In the genomic region with DNA sequence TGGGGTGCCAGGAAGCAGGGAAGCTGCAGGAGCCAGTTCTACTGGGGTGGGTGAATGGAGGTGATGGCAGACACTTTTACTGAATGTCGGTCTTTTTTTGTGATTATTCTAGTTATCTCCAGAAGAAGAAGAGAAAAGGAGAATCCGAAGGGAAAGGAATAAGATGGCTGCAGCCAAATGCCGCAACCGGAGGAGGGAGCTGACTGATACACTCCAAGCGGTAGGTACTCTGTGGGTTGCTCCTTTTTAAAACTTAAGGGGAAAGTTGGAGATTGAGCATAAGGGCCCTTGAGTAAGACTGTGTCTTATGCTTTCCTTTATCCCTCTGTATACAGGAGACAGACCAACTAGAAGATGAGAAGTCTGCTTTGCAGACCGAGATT, we compare ENCODE assay signal across 1 cellular context.
TF ChIP-seq lines count a peak whose summit lies in the region.

No MANE protein-coding gene starts in this region.

TF ChIP-seq in HepG2, 621 proteins besides CTCF, POLR2A, EP300 and RAD21 (continued from another document):
- TF ChIP-seq, protein P1, sequence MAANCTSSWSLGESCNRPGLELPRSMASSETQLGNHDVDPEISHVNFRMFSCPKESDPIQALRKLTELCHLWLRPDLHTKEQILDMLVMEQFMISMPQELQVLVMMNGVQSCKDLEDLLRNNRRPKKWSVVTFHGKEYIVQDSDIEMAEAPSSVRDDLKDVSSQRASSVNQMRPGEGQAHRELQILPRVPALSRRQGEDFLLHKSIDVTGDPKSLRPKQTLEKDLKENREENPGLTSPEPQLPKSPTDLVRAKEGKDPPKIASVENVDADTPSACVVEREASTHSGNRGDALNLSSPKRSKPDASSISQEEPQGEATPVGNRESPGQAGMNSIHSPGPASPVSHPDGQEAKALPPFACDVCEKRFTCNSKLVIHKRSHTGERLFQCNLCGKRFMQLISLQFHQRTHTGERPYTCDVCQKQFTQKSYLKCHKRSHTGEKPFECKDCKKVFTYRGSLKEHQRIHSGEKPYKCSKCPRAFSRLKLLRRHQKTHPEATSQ (CRISPR knock-in tag; IDR thresholded peaks at IDR 0.05; ENCODE audit: borderline replicate concordance): no peak
- TF ChIP-seq RFXAP (CRISPR knock-in tag; IDR thresholded peaks at IDR 0.05; ENCODE audit: borderline replicate concordance) (no peak), CBX5 (CRISPR knock-in tag; IDR thresholded peaks at IDR 0.05; ENCODE audit: borderline replicate concordance) (no peak), ZNF660 (CRISPR knock-in tag; IDR thresholded peaks at IDR 0.05; ENCODE audit: borderline replicate concordance, low read depth) (no peak), ZBTB8A (CRISPR knock-in tag; IDR thresholded peaks at IDR 0.05; ENCODE audit: borderline replicate concordance, low read depth) (no peak), MIER2 (CRISPR knock-in tag; IDR thresholded peaks at IDR 0.05) (no peak), U2AF2 (IDR thresholded peaks at IDR 0.05; ENCODE audit: low read depth, low read length) (no peak), STAT5B (CRISPR knock-in tag; IDR thresholded peaks at IDR 0.05) (no peak), SRSF4 (IDR thresholded peaks at IDR 0.05; ENCODE audit: low read depth, low read length, poor library complexity, severe bottlenecking) (no peak)
- TF ChIP-seq, protein P2, sequence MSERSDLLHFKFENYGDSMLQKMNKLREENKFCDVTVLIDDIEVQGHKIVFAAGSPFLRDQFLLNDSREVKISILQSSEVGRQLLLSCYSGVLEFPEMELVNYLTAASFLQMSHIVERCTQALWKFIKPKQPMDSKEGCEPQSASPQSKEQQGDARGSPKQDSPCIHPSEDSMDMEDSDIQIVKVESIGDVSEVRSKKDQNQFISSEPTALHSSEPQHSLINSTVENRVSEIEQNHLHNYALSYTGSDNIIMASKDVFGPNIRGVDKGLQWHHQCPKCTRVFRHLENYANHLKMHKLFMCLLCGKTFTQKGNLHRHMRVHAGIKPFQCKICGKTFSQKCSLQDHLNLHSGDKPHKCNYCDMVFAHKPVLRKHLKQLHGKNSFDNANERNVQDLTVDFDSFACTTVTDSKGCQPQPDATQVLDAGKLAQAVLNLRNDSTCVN (CRISPR knock-in tag; IDR thresholded peaks at IDR 0.05; ENCODE audit: borderline replicate concordance): no peak
